Comparison of ENCODE assay signal across 8 cellular contexts in the genomic region with DNA sequence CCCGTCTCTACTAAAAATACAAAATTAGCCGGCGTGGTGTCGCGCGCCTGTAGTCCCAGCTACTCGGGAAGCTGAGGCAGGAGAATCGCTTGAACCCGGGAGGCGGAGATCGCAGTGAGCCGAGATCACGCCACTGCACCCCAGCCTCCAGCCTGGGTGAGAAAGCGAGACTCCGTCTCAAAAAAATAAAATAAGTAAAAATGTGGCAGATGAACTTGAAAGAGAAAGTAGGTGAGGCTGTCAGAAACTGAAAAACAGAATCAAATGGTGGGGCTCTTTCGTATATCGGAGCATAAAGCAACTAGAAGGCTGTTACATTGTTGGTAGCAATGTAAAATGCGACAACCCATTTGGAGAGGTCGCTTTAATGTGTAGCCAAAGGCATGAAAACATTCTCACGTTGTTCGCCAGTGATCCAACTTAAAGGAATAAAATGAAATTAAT. TPM values are rescaled to one million over a fixed set of nuclear protein-coding genes. Genes with fewer than 3 reads are reported as not detected.
DNase-seq lines count a peak whose midpoint lies in the region; ATAC-seq and TF ChIP-seq lines count a peak whose summit lies in the region.

No MANE protein-coding gene starts in this region.

- H3K9me3 ChIP-seq in BE2C (no peaks in the 10 kb centered on the region), SJCRH30 (replicated peaks) (peaks cover 8% of the 10 kb centered on the region), neutrophil (peaks cover 9% of the 10 kb centered on the region)

- POLR2A ChIA-PET in HEK293T (lab: Yijun Ruan, JAX) = interaction anchor here (1.1 to 1.3 kb wide), 2 partner anchors 35 to 97 kb away, joined by 3 to 4 read pairs; partner anchors contain the start of gene KANSL2

- no peaks in the 10 kb centered on the region for H3K4me1 ChIP-seq in BE2C
- H3K4me1 ChIP-seq in SJCRH30 = peaks cover 8% of the 10 kb centered on the region; the same call in 1 of the 2 replicates
- peaks cover 23 to 24% of the 10 kb centered on the region in 2 experiments for H3K4me1 ChIP-seq in neutrophil (ENCODE audit: control insufficient read depth in 1 of 2, insufficient read depth in 1 of 2, low read depth in 1 of 2, low read length in 1 of 2)

- ATAC-seq in GM19467 (IDR thresholded peaks at IDR 0.05; ENCODE audit: unreplicated experiment) = peak; percentile 5

- CTCF ChIA-PET in HEK293T (lab: Yijun Ruan, JAX) = no interaction called here

- H3K27ac ChIP-seq in SJCRH30 = peak overlapping the region; percentile 80
- H3K27ac ChIP-seq in neutrophil = peak overlapping the region; percentile 95

- H3K27me3 ChIP-seq in BE2C (no peaks in the 10 kb centered on the region), SJCRH30 (no peaks in the 10 kb centered on the region), neutrophil (no peaks in the 10 kb centered on the region)

- H3K36me3 ChIP-seq in BE2C = peaks cover 18% of the 10 kb centered on the region
- H3K36me3 ChIP-seq in SJCRH30 = peaks cover 20% of the 10 kb centered on the region
- H3K36me3 ChIP-seq in neutrophil = peaks cover 14% of the 10 kb centered on the region

- H3K4me3 ChIP-seq in BE2C (ENCODE audit: low read depth, low read length) (peak overlapping the region; percentile 96), SJCRH30 (peak overlapping the region; percentile 77), epithelial cell of proximal tubule (ENCODE audit: low read depth, low read length) (peak overlapping the region; percentile 77), neutrophil (ENCODE audit: low read depth in 1 of 2, low read length in 1 of 2) (peak overlapping the region; percentile 83 to 88)

- DNase-seq in BE2C (no peak), SJCRH30 (peak in 1 of 2 experiments; percentile 32), epithelial cell of proximal tubule (ENCODE audit: low read depth) (no peak), HEK293T (ENCODE audit: extremely low spot score) (no peak), NCI-H446 (lab: John Stamatoyannopoulos, UW) (no peak)
- no peak for DNase-seq in stimulated activated CD4-positive, alpha-beta T cell treated with anti-CD3 and anti-CD28 coated beads, Interleukin-15, amount 100 ng/mL, for 24 hours

- TF ChIP-seq CTCF in BE2C (IDR thresholded peaks at IDR 0.05; ENCODE audit: low read depth, low read length) (no peak), epithelial cell of proximal tubule (conservative IDR thresholded peaks at IDR 0.05; ENCODE audit: low read depth, low read length) (no peak), neutrophil (IDR thresholded peaks at IDR 0.05) (no peak)

TF ChIP-seq in HEK293T, 16 proteins besides CTCF, POLR2A, EP300 and RAD21:
- TF ChIP-seq SUZ12 (IDR thresholded peaks at IDR 0.05) (no peak), PKNOX1 (IDR thresholded peaks at IDR 0.05) (no peak)

RNA-seq across cellular contexts. Expression of gene CCNT1, which starts 0.8 kb away (rescaled TPM):
- polyA plus RNA-seq in BE2C (2012; ENCODE audit: insufficient read depth, insufficient read length, low read depth) = 24.4 TPM
- 63.6 and 70.1 TPM in 2 replicates for total RNA-seq in SJCRH30 (2014; rRNA removed; shearing (Covaris generic))
- total RNA-seq in epithelial cell of proximal tubule = 15.6 and 15.9 TPM in 2 replicates

RNA-seq across cellular contexts. Expression of gene KANSL2, which starts 35.2 kb away (rescaled TPM):
- polyA plus RNA-seq in BE2C (2012; ENCODE audit: insufficient read depth, insufficient read length, low read depth) = 48.7 TPM
- total RNA-seq in SJCRH30 (2014; rRNA removed; shearing (Covaris generic)) = 63.9 and 69.3 TPM in 2 replicates
- total RNA-seq in epithelial cell of proximal tubule = 69.0 and 90.4 TPM in 2 replicates
